16 cellular contexts compared by ENCODE assay signal in the genomic region with DNA sequence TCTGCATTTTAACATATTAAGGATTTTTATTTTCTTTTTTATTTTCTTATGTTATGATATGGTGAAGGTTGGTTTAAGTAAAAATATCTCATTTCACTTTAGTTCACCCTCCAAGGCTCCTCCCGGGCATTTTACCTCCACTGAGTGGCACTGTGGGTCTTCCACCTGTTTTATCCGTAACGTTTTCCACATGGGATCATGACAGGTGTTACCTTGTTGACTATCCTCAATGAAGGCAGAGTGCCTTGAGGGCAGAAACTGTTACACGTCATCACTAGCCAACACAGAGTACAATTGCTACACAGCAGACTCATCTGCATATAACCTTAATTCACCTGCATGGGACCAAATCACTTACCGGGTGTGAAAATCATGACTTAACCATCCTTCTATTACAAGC.
DNase-seq lines count a peak whose midpoint lies in the region; ATAC-seq, FAIRE-seq and TF ChIP-seq lines count a peak whose summit lies in the region.
"Had no signal": no experiment of that assay in that cellular context is flagged by ENCODE, and none has a peak within 500 bp of the region (broad histone marks: within the 10 kb centered on the region; RNA-seq: fewer than 3 reads in every experiment).

No MANE protein-coding gene starts in this region.

- H2BK15ac ChIP-seq in H1 (ENCODE audit: low read length): no peak overlapping the region

- H2AFZ ChIP-seq in H1 (ENCODE audit: low read length): no peak overlapping the region

- H2AK5ac ChIP-seq in H1 (ENCODE audit: low read depth, low read length): no peak overlapping the region

- no peak overlapping the region for H3K18ac ChIP-seq in H1 (ENCODE audit: extremely low read depth, low read length)

- no peak for TF ChIP-seq POLR2A in H1 (IDR thresholded peaks at IDR 0.05; ENCODE audit: control extremely low read depth in 1 of 2, low read depth in 2 of 2, low read length in 2 of 2)
- TF ChIP-seq POLR2A in GM12891 (IDR thresholded peaks at IDR 0.05; ENCODE audit: low read depth, low read length): no peak

- H3K9ac ChIP-seq in H1 (replicated peaks in 1 of 4; ENCODE audit: extremely low read depth in 1 of 4, low read depth in 3 of 4, low read length in 3 of 4): no peak overlapping the region

- no peak for TF ChIP-seq EP300 in H1 (IDR thresholded peaks at IDR 0.05; ENCODE audit: borderline replicate concordance in 1 of 2, low read depth in 2 of 2, low read length in 2 of 2)

- H3K4ac ChIP-seq in H1 (replicated peaks; ENCODE audit: insufficient read length, low read depth, low read length): no peak overlapping the region

- H2BK12ac ChIP-seq in H1 (ENCODE audit: low read depth, low read length): no peak overlapping the region

- peaks cover 0 to 3% (median 0%) of the 10 kb centered on the region in 4 experiments; a peak in 2 of 8 replicates for H3K36me3 ChIP-seq in H1 (ENCODE audit: control insufficient read depth in 2 of 4, insufficient read depth in 4 of 4, low read length in 3 of 4)
- H3K36me3 ChIP-seq: ascending aorta had no signal

- WGBS in H1 (ENCODE audit: extremely low coverage in 1 of 2, insufficient coverage in 1 of 2, insufficient read length in 1 of 2, insufficient replicate concordance in 2 of 2, low coverage in 1 of 2, low lambda C conversion rate in 2 of 2, missing lambda C conversion rate in 1 of 2), 2 experiments: 87% methylated on average over 5 of the region's 5 CpGs; no CpG with 5 or more reads in 1 of the 2 experiments

- no peaks in the 10 kb centered on the region for H3K23me2 ChIP-seq in H1 (ENCODE audit: low read depth, low read length)

- no peak overlapping the region for H2BK5ac ChIP-seq in H1 (ENCODE audit: low read depth, low read length)

- H4K20me1 ChIP-seq in H1 (replicated peaks in 1 of 2; ENCODE audit: control insufficient read depth in 1 of 2, insufficient read depth in 2 of 2, low read length in 2 of 2): no peaks in the 10 kb centered on the region

- no peak overlapping the region for H4K91ac ChIP-seq in H1 (replicated peaks; ENCODE audit: insufficient read length, low read length)

- H4K8ac ChIP-seq in H1 (ENCODE audit: extremely low read depth, insufficient read depth, low read length): no peak overlapping the region

- H3K27me3 ChIP-seq in H1 (replicated peaks in 1 of 4; ENCODE audit: control insufficient read depth in 3 of 4, extremely low read depth in 1 of 4, insufficient read depth in 3 of 4, low read length in 3 of 4): no peaks in the 10 kb centered on the region
- H3K27me3 ChIP-seq: ascending aorta had no signal

- CTCF ChIA-PET in H1 (lab: Charles Lee; ENCODE audit: partially characterized antibody): interaction anchor here (1.0 to 1.9 kb wide), 6 partner anchors 14 to 108 kb away, joined by 3 to 7 read pairs (median 4); a partner anchor contains a TSS

- H3K79me2 ChIP-seq in H1 (ENCODE audit: control insufficient read depth in 1 of 2, insufficient read depth in 2 of 2, low read length in 2 of 2): peaks cover 2 to 70% of the 10 kb centered on the region in 2 experiments; a peak in 2 of 4 replicates

- ATAC-seq in HG03457 (IDR thresholded peaks at IDR 0.05; ENCODE audit: unreplicated experiment): no peak
- ATAC-seq: left cardiac atrium, right cardiac atrium had no signal

- H3K27ac ChIP-seq in H1 (ENCODE audit: low read depth, low read length): no peak overlapping the region
- H3K27ac ChIP-seq: ascending aorta had no signal

- POLR2A ChIA-PET in H1 (lab: Charles Lee; ENCODE audit: partially characterized antibody): interaction anchor here (1.0 to 1.6 kb wide), 2 partner anchors 9 to 106 kb away, joined by 3 to 4 read pairs; a partner anchor contains a TSS

- H2BK120ac ChIP-seq in H1 (replicated peaks; ENCODE audit: low read depth, low read length): no peak overlapping the region

- no peak overlapping the region for H3K14ac ChIP-seq in H1 (ENCODE audit: insufficient read length)

- DNase-seq in SHP77 (lab: John Stamatoyannopoulos, UW): peak; percentile 0 to 5
- DNase-seq in SHP77 treated with DMSO at 0.1 percent for 48 hours (lab: John Stamatoyannopoulos, UW): no peak
- DNase-seq in NCI-H526 treated with DMSO at 0.1 percent for 48 hours (lab: John Stamatoyannopoulos, UW): peak; percentile 83
- no peak for DNase-seq in H1 (ENCODE audit: low read depth in 1 of 2, low spot score in 2 of 2)
- no peak for DNase-seq in mesenteric fat pad (ENCODE audit: low spot score)
- no peak for DNase-seq in GM12891 (ENCODE audit: insufficient read length, low spot score)
- no peak for DNase-seq in retina
- DNase-seq: activated CD4-positive, alpha-beta T cell treated with anti-CD3 and anti-CD28 coated beads for 4 hours; activated naive CD4-positive, alpha-beta T cell treated with Interleukin-2 at 50 U/mL for 16 hours; foreskin melanocyte; left cardiac atrium; NCI-H2227 treated with DMSO at 0.1 percent for 48 hours; right cardiac atrium had no signal

- no peaks in the 10 kb centered on the region; the same call in 1 of the 2 replicates for H3K79me1 ChIP-seq in H1 (ENCODE audit: low read depth, low read length)

- peak in 1 of 3 experiments; percentile 14; a peak in 2 of 4 replicates for TF ChIP-seq CTCF in H1 (IDR thresholded peaks at IDR 0.05; ENCODE audit: control extremely low read depth in 1 of 3, insufficient read depth in 1 of 3, low read depth in 1 of 3, low read length in 3 of 3)

- FAIRE-seq in H1 (lab: Jason Lieb, UNC): no peak
- no peak for FAIRE-seq in GM12891 (lab: Jason Lieb, UNC)
- FAIRE-seq: endometrium had no signal

- no peak overlapping the region for H3K56ac ChIP-seq in H1 (replicated peaks; ENCODE audit: insufficient read length, low read depth, low read length)

- no peak overlapping the region for H4K5ac ChIP-seq in H1 (ENCODE audit: insufficient read length, low read depth, low read length)

- peaks cover 0 to 4% (median 0%) of the 10 kb centered on the region in 4 experiments; a peak in 2 of 7 replicates for H3K4me1 ChIP-seq in H1 (replicated peaks in 1 of 4; ENCODE audit: control insufficient read depth in 3 of 4, insufficient read depth in 4 of 4, low read length in 3 of 4)
- H3K4me1 ChIP-seq: ascending aorta had no signal

- no peak overlapping the region for H3K23ac ChIP-seq in H1 (ENCODE audit: insufficient read length)

- peak; percentile 40 to 52 for TF ChIP-seq RAD21 in H1 (IDR thresholded peaks at IDR 0.05 in 1 of 2, conservative IDR thresholded peaks at IDR 0.05 in 1 of 2; ENCODE audit: low read depth in 2 of 2, low read length in 2 of 2)

- H3K4me3 ChIP-seq in H1 (ENCODE audit: extremely low read depth in 1 of 4, insufficient read depth in 2 of 4, low read depth in 3 of 4, low read length in 4 of 4): no peak overlapping the region
- H3K4me3 ChIP-seq: ascending aorta had no signal

- no peak overlapping the region for H2BK20ac ChIP-seq in H1 (ENCODE audit: low read length)

- no peaks in the 10 kb centered on the region for H3K9me3 ChIP-seq in H1 (ENCODE audit: insufficient read depth in 2 of 2, low read depth in 1 of 2, low read length in 1 of 2)
- H3K9me3 ChIP-seq: ascending aorta had no signal

- no peak overlapping the region for H3K4me2 ChIP-seq in H1 (ENCODE audit: insufficient read depth in 1 of 2, low read depth in 2 of 2, low read length in 2 of 2)

TF ChIP-seq in H1, 55 proteins besides CTCF, POLR2A, EP300 and RAD21:
- TF ChIP-seq HDAC2 (IDR thresholded peaks at IDR 0.05; ENCODE audit: borderline replicate concordance in 1 of 2, low read depth in 2 of 2, low read length in 2 of 2) (no peak), BACH1 (IDR thresholded peaks at IDR 0.05; ENCODE audit: low read length) (no peak), RXRA (IDR thresholded peaks at IDR 0.05; ENCODE audit: insufficient read depth, low read depth, low read length) (no peak)
- TF ChIP-seq, protein P1, sequence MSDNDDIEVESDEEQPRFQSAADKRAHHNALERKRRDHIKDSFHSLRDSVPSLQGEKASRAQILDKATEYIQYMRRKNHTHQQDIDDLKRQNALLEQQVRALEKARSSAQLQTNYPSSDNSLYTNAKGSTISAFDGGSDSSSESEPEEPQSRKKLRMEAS (IDR thresholded peaks at IDR 0.05): no peak

TF ChIP-seq in GM12891, 5 proteins besides CTCF, POLR2A, EP300 and RAD21:
- TF ChIP-seq PAX5 (IDR thresholded peaks at IDR 0.05; ENCODE audit: insufficient read depth, low read length, severe bottlenecking) (no peak), TAF1 (IDR thresholded peaks at IDR 0.05; ENCODE audit: low read depth, low read length) (no peak), POU2F2 (IDR thresholded peaks at IDR 0.05; ENCODE audit: low read depth, low read length) (no peak), SPI1 (IDR thresholded peaks at IDR 0.05; ENCODE audit: low read depth, low read length) (no peak), POLR2AphosphoS5 (IDR thresholded peaks at IDR 0.05; ENCODE audit: low read depth, low read length) (no peak)

Comparison
In these comparisons a context has a peak if more than half of its experiments do, and no peak if none do; other contexts are left out.
1. DNase-seq: peak in SHP77 (2 of 2) and NCI-H526 treated with DMSO at 0.1 percent for 48 hours (single experiment); none in SHP77 treated with DMSO at 0.1 percent for 48 hours (single experiment), H1 (0 of 2), mesenteric fat pad (single experiment), GM12891 (single experiment) and retina (single experiment).